In the genomic region with DNA sequence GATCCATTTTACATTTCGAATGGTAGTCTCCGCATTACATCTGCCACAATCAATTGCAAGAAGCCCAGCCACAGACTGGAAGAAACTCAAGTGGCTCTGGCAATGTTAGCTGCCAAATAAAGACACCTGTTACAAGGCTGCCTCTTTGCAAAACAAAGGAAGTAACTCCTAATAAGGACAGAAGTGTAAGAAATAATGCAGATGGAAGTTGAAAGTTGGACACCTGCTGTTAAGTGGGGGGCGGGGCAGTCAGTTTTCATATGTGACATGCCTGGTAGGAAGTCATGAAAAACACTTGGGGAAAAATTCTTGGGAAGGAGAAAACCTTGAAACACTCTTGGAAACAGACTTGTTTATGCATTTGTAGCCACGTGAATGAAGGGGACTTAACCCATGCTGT, we compare ENCODE assay signal across 11 cellular contexts. TPM values are rescaled to one million over a fixed set of nuclear protein-coding genes. Genes with fewer than 3 reads are reported as not detected.
DNase-seq lines count a peak whose midpoint lies in the region; ATAC-seq, FAIRE-seq and TF ChIP-seq lines count a peak whose summit lies in the region.
"Had no signal": no experiment of that assay in that cellular context is flagged by ENCODE, and none has a peak within 500 bp of the region (broad histone marks: within the 10 kb centered on the region; RNA-seq: fewer than 3 reads in every experiment).

No MANE protein-coding gene starts in this region.

- H3K36me3 Mint-ChIP-seq in brain: no peaks in the 10 kb centered on the region
- H3K36me3 Mint-ChIP-seq: type B pancreatic cell had no signal

- peak overlapping the region; percentile 9 to 75 (median 19) for H3K27ac Mint-ChIP-seq in brain
- H3K27ac Mint-ChIP-seq: type B pancreatic cell had no signal

- in situ Hi-C loops in GM13977 (cut with MboI; ENCODE audit: low pct_unique_long_range_greater_than_20kb, low sequenced_read_pairs, unreplicated experiment): no loop called here

- no peak overlapping the region for H3K27ac ChIP-seq in effector memory CD4-positive, alpha-beta T cell (ENCODE audit: insufficient read depth, low read length, poor library complexity, severe bottlenecking)
- H3K27ac ChIP-seq: WERI-Rb-1 had no signal

- TF ChIP-seq CTCF in GM13977 (IDR thresholded peaks at IDR 0.05; ENCODE audit: extremely low read depth, insufficient read depth, missing control alignments) (no peak), brain (conservative IDR thresholded peaks at IDR 0.05) (no peak)

- H3K27me3 Mint-ChIP-seq in brain: peaks cover 4% of the 10 kb centered on the region
- H3K27me3 Mint-ChIP-seq: type B pancreatic cell had no signal

- no peaks in the 10 kb centered on the region for H3K4me1 ChIP-seq in effector memory CD4-positive, alpha-beta T cell (ENCODE audit: control insufficient read depth, insufficient read depth, low read length, poor library complexity, severe bottlenecking)

- H3K36me3 ChIP-seq in effector memory CD4-positive, alpha-beta T cell (ENCODE audit: control insufficient read depth, insufficient read depth, low read length): no peaks in the 10 kb centered on the region
- H3K36me3 ChIP-seq: WERI-Rb-1 had no signal

- peak; percentile 66 for ATAC-seq in GM21737 (IDR thresholded peaks at IDR 0.05; ENCODE audit: unreplicated experiment)

- H3K9me3 ChIP-seq in effector memory CD4-positive, alpha-beta T cell (ENCODE audit: control insufficient read depth, low read length): no peaks in the 10 kb centered on the region

- peaks cover 4% of the 10 kb centered on the region for H3K27me3 ChIP-seq in effector memory CD4-positive, alpha-beta T cell (replicated peaks; ENCODE audit: control insufficient read depth, insufficient read depth, low read length, poor library complexity, severe bottlenecking)

- FAIRE-seq in HTR-8/SVneo (lab: Jason Lieb, UNC): no peak

- DNase-seq in GM13977 (ENCODE audit: low spot score): peak; percentile 47
- DNase-seq in Jurkat, Clone E6-1 (ENCODE audit: low read depth, low spot score): peak; percentile 86
- DNase-seq in effector memory CD4-positive, alpha-beta T cell: no peak
- DNase-seq in SW480 (ENCODE audit: low spot score): no peak
- DNase-seq in foreskin melanocyte: no peak
- DNase-seq in HTR-8/SVneo (ENCODE audit: insufficient read length, low spot score): no peak
- DNase-seq: KG1, WERI-Rb-1 had no signal

- peak overlapping the region in 1 of 5 experiments; percentile 4 for H3K4me3 Mint-ChIP-seq in brain
- H3K4me3 Mint-ChIP-seq: type B pancreatic cell had no signal

- no peak overlapping the region for H3K4me3 ChIP-seq in Jurkat, Clone E6-1 (ENCODE audit: low read length)
- H3K4me3 ChIP-seq in effector memory CD4-positive, alpha-beta T cell (ENCODE audit: insufficient read depth, low read depth, low read length, poor library complexity, severe bottlenecking): no peak overlapping the region

- H3K9me3 Mint-ChIP-seq in brain: no peaks in the 10 kb centered on the region
- H3K9me3 Mint-ChIP-seq: type B pancreatic cell had no signal

- H3K4me1 Mint-ChIP-seq in brain: peaks cover 38% of the 10 kb centered on the region

RNA-seq across cellular contexts. Expression of gene ATP2C1, which starts 54.1 kb away (rescaled TPM):
- polyA plus RNA-seq in Jurkat, Clone E6-1 (2012; ENCODE audit: insufficient read depth, insufficient read length): 68.4 TPM
- polyA plus RNA-seq in brain (ENCODE audit: insufficient read depth, low read depth, low replicate concordance): 92.0 TPM

Comparison
In these comparisons a context has a peak if more than half of its experiments do, and no peak if none do; other contexts are left out.
1. DNase-seq: peak in GM13977 (single experiment) and Jurkat, Clone E6-1 (single experiment); none in effector memory CD4-positive, alpha-beta T cell (0 of 3), SW480 (single experiment), foreskin melanocyte (single experiment) and HTR-8/SVneo (single experiment).